In genomic region chr22:23233746-23234408, GRCh38 we compare ENCODE assay signal across 1 cellular context.
TF ChIP-seq lines count a peak whose summit lies in the region.

No MANE protein-coding gene starts in this region.

TF ChIP-seq in HEK293, 187 proteins besides CTCF, POLR2A, EP300 and RAD21 (continued from another document and continues in another):
- no peak for TF ChIP-seq ZBTB26 (tag by site-specific recombination; optimal IDR thresholded peaks at IDR 0.05)
- TF ChIP-seq ZNF26 (tag by site-specific recombination; IDR thresholded peaks at IDR 0.05), result no peak
- TF ChIP-seq ZNF521 (tag by site-specific recombination; IDR thresholded peaks at IDR 0.05), result no peak
- no peak for TF ChIP-seq ZBTB6 (tag by site-specific recombination; IDR thresholded peaks at IDR 0.05)
- TF ChIP-seq ZNF629 (tag by site-specific recombination; IDR thresholded peaks at IDR 0.05), result 0 out of 2 replicates have a peak, but pooled peaks have one; percentile 23
- TF ChIP-seq SP7 (tag by site-specific recombination; IDR thresholded peaks at IDR 0.05), result 0 out of 2 replicates have a peak, but pooled peaks have one; percentile 27
- TF ChIP-seq ZNF518A (tag by site-specific recombination; conservative IDR thresholded peaks at IDR 0.05; ENCODE audit: low read depth), result no peak
- no peak for TF ChIP-seq ZNF354C (tag by site-specific recombination; IDR thresholded peaks at IDR 0.05; ENCODE audit: borderline replicate concordance, low read depth)
- TF ChIP-seq GFI1B (tag by site-specific recombination; IDR thresholded peaks at IDR 0.05), result no peak
- no peak for TF ChIP-seq ZNF560 (tag by site-specific recombination; IDR thresholded peaks at IDR 0.05; ENCODE audit: borderline replicate concordance)
- no peak for TF ChIP-seq YY2 (tag by site-specific recombination; IDR thresholded peaks at IDR 0.05)
- peak; percentile 63 for TF ChIP-seq ZIC2 (tag by site-specific recombination; IDR thresholded peaks at IDR 0.05)
- no peak for TF ChIP-seq ZNF623 (tag by site-specific recombination; IDR thresholded peaks at IDR 0.05)
- TF ChIP-seq ZNF423 (tag by site-specific recombination; IDR thresholded peaks at IDR 0.05), result no peak
- no peak for TF ChIP-seq ZNF146 (tag by site-specific recombination; IDR thresholded peaks at IDR 0.05)
- TF ChIP-seq ZNF324 (tag by site-specific recombination; IDR thresholded peaks at IDR 0.05), result no peak
- peak; percentile 80 for TF ChIP-seq ZFHX2 (tag by site-specific recombination; conservative IDR thresholded peaks at IDR 0.05)
- no peak for TF ChIP-seq MZF1 (tag by site-specific recombination; IDR thresholded peaks at IDR 0.05; ENCODE audit: borderline replicate concordance)
- TF ChIP-seq ZEB2 (tag by site-specific recombination; IDR thresholded peaks at IDR 0.05), result no peak
- no peak for TF ChIP-seq ZNF148 (tag by site-specific recombination; IDR thresholded peaks at IDR 0.05; ENCODE audit: borderline replicate concordance)
- TF ChIP-seq ZNF398 (tag by site-specific recombination; IDR thresholded peaks at IDR 0.05), result 0 out of 2 replicates have a peak, but pooled peaks have one; percentile 10
- TF ChIP-seq ZNF266 (tag by site-specific recombination; IDR thresholded peaks at IDR 0.05; ENCODE audit: low read depth), result no peak
- TF ChIP-seq YY1 (tag by site-specific recombination; IDR thresholded peaks at IDR 0.05), result no peak
- no peak for TF ChIP-seq ZSCAN18 (tag by site-specific recombination; IDR thresholded peaks at IDR 0.05)
- TF ChIP-seq ZNF391 (tag by site-specific recombination; IDR thresholded peaks at IDR 0.05; ENCODE audit: borderline replicate concordance, low read depth), result no peak
- no peak for TF ChIP-seq PATZ1 (tag by site-specific recombination; IDR thresholded peaks at IDR 0.05)
- no peak for TF ChIP-seq HIC1 (tag by site-specific recombination; IDR thresholded peaks at IDR 0.05)
